In the genomic region with DNA sequence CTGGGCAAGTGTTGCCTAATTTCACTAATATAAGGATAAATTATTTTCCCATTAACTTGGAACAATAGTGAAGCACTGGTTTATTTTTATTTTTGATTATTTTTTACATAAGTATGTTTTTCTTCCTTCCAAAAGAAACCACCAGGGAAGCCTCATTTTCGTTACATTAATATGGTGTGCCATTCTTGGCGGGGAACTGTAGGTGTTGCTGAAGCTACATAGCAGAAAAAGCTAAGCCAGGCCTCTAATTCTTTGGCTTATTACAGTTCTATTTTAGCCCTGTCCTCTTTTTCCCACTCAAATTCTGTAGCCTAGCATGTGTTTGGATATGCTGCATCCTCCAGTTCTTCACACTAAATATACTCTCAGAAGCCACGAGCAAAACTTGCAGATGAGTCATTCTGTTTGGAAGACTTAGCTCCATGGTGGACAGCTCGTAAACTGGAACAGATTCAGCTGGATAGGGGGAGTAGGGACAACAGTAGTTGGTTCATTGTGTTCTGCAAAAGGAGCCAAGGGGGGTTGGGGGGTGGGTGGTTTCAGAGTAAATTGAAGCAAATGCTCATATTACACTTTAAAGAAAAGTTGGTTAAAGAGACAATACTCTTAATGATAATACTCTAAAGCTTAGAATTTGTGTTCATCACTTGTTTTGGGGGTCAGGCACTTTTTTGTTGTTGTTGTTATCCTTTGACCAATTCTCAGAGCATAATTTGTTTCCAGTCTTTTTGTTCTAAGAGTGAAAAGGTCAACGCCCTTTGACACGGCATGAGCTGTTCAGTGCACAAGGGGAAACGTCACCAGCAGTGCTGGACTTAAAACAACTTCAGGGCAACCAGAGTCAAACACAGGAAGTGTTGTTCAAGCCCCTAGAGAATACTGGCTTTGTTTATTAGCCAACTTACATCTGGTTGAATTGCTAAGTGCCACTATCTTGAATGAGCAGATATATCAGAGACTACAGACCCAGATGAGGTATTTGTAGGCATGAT, we compare ENCODE assay signal across 1 cellular context.
TF ChIP-seq lines count a peak whose summit lies in the region.

No MANE protein-coding gene starts in this region.

TF ChIP-seq in H1, 55 proteins besides CTCF, POLR2A, EP300 and RAD21 (continued from another document):
- TF ChIP-seq EZH2 (IDR thresholded peaks at IDR 0.05; ENCODE audit: low read depth, low read length, severe bottlenecking) = no peak
